Comparison of ENCODE assay signal across 1 cellular context in genomic region chr12:121015825-121016766, GRCh38.
TF ChIP-seq lines count a peak whose summit lies in the region.

Gene C12orf43, minus strand, starts transcription at chr12:121016487. Its CDS starts 13 bp downstream, at chr12:121016474.

TF ChIP-seq in GM12878, 131 proteins besides CTCF, POLR2A, EP300 and RAD21 (continued from another document and continues in another):
- TF ChIP-seq MAX (IDR thresholded peaks at IDR 0.05; ENCODE audit: low read depth, low read length) (0 out of 2 replicates have a peak, but pooled peaks have one; percentile 65), MEF2A (IDR thresholded peaks at IDR 0.05; ENCODE audit: insufficient read depth, low read depth, low read length) (0 out of 2 replicates have a peak, but pooled peaks have one; percentile 29), POLR2AphosphoS2 (IDR thresholded peaks at IDR 0.05; ENCODE audit: low read depth, low read length) (no peak), NKRF (conservative IDR thresholded peaks at IDR 0.05) (peak; percentile 80), CUX1 (IDR thresholded peaks at IDR 0.05; ENCODE audit: insufficient replicate concordance, low read depth, low read length) (no peak), HDAC6 (IDR thresholded peaks at IDR 0.05; ENCODE audit: unreplicated experiment) (no peak), NR2C1 (IDR thresholded peaks at IDR 0.05) (no peak), HDAC2 (IDR thresholded peaks at IDR 0.05) (no peak), REST (IDR thresholded peaks at IDR 0.05; ENCODE audit: low read depth, low read length) (no peak), KLF5 (IDR thresholded peaks at IDR 0.05; ENCODE audit: partially characterized antibody) (peak; percentile 41), MYB (IDR thresholded peaks at IDR 0.05; ENCODE audit: borderline replicate concordance, low read depth, low read length) (no peak), MXI1 (IDR thresholded peaks at IDR 0.05; ENCODE audit: low read depth, low read length) (peak; percentile 91), ASH2L (IDR thresholded peaks at IDR 0.05; ENCODE audit: borderline replicate concordance, low read depth) (no peak), BRCA1 (IDR thresholded peaks at IDR 0.05; ENCODE audit: low read depth, low read length) (0 out of 2 replicates have a peak, but pooled peaks have one; percentile 40), SIN3A (IDR thresholded peaks at IDR 0.05; ENCODE audit: low read depth, low read length) (peak; percentile 79; the same call in 1 of the 2 replicates), STAT3 (IDR thresholded peaks at IDR 0.05; ENCODE audit: low read depth, low read length) (no peak), PKNOX1 (IDR thresholded peaks at IDR 0.05) (no peak), CHD2 (IDR thresholded peaks at IDR 0.05; ENCODE audit: borderline replicate concordance, low read depth, low read length) (peak; percentile 77; the same call in 1 of the 2 replicates), DPF2 (IDR thresholded peaks at IDR 0.05) (no peak), KAT2A (conservative IDR thresholded peaks at IDR 0.05; ENCODE audit: control insufficient read depth, low read depth, low read length) (no peak), ESRRA (IDR thresholded peaks at IDR 0.05; ENCODE audit: low read length) (peak; percentile 66; the same call in 1 of the 2 replicates), ZNF24 (IDR thresholded peaks at IDR 0.05) (no peak), ATF2 (IDR thresholded peaks at IDR 0.05; ENCODE audit: low read length) (no peak), USF1 (IDR thresholded peaks at IDR 0.05; ENCODE audit: borderline replicate concordance, extremely low read length, insufficient read depth, low read depth, low read length) (peak; percentile 79), ZNF384 (IDR thresholded peaks at IDR 0.05; ENCODE audit: borderline replicate concordance, low read depth, low read length) (no peak), RUNX3 (IDR thresholded peaks at IDR 0.05; ENCODE audit: low read length) (peak; percentile 86), SIX5 (IDR thresholded peaks at IDR 0.05; ENCODE audit: low read depth, low read length, severe bottlenecking) (peak; percentile 93), NR2F1 (conservative IDR thresholded peaks at IDR 0.05) (no peak), ZNF207 (IDR thresholded peaks at IDR 0.05; ENCODE audit: borderline replicate concordance) (no peak; the same call in 1 of the 2 replicates), IRF5 (IDR thresholded peaks at IDR 0.05; ENCODE audit: borderline replicate concordance) (no peak), SUZ12 (IDR thresholded peaks at IDR 0.05; ENCODE audit: unreplicated experiment) (no peak), HCFC1 (IDR thresholded peaks at IDR 0.05; ENCODE audit: low read length) (peak; percentile 95), TCF7 (IDR thresholded peaks at IDR 0.05; ENCODE audit: borderline replicate concordance) (no peak), IRF4 (IDR thresholded peaks at IDR 0.05; ENCODE audit: low read depth, low read length) (0 out of 2 replicates have a peak, but pooled peaks have one; percentile 21), BCLAF1 (IDR thresholded peaks at IDR 0.05) (no peak), JUND (IDR thresholded peaks at IDR 0.05; ENCODE audit: low read depth, low read length) (no peak), STAT1 (conservative IDR thresholded peaks at IDR 0.05) (no peak), CREB1 (IDR thresholded peaks at IDR 0.05; ENCODE audit: low read depth) (peak; percentile 99), YBX1 (IDR thresholded peaks at IDR 0.05) (no peak)
